Comparison of ENCODE assay signal across 28 cellular contexts in genomic region chr18:26553943-26554342, GRCh38.
"Had no signal": no experiment of that assay in that cellular context is flagged by ENCODE, and none has a peak within 500 bp of the region (broad histone marks: within the 10 kb centered on the region; RNA-seq: fewer than 3 reads in every experiment).

No MANE protein-coding gene starts in this region.

- DNase-seq: natural killer cell; occipital lobe; ovary; posterior cingulate gyrus; psoas muscle; right cardiac atrium; right lobe of liver; sigmoid colon; small intestine; stimulated activated CD4-positive, alpha-beta T cell treated with anti-CD3 and anti-CD28 coated beads, Interleukin-15, amount 100 ng/mL, for 24 hours; stimulated activated CD4-positive, alpha-beta T cell treated with anti-CD3 and anti-CD28 coated beads, Interleukin-2, amount 100 ng/mL, for 24 hours; stimulated activated CD4-positive, alpha-beta T cell treated with anti-CD3 and anti-CD28 coated beads, Interleukin-2, amount 100 ng/mL, for 48 hours; stimulated activated CD4-positive, alpha-beta T cell treated with anti-CD3 and anti-CD28 coated beads, Interleukin-4, amount 100 ng/mL, for 24 hours; stimulated activated naive B cell treated with anti-CD40 and anti-IgM and Interleukin-4, amounts not matched to agents 10 μg/mL and 1 μg/mL and 100 μg/mL, for 72 hours; stimulated activated naive CD4-positive, alpha-beta T cell treated with Interleukin-2 at 50 U/mL for 16 hours; stomach; thyroid gland; trophoblast cell; upper lobe of left lung had no signal

- H3K9me3 ChIP-seq: ovary, psoas muscle, right lobe of liver, sigmoid colon, stomach, thoracic aorta, thyroid gland, tibial nerve, upper lobe of left lung, vagina had no signal

- H3K4me3 Mint-ChIP-seq: natural killer cell; nephron; neural progenitor cell; stimulated activated effector memory CD8-positive, alpha-beta T cell treated with anti-CD3 and anti-CD28 coated beads, Interleukin-12 subunit alpha, Interleukin-12 subunit beta, amount 100 ng/mL, for 72 hours; stimulated activated naive B cell treated with anti-CD40 and anti-IgM and Interleukin-4, amounts not matched to agents 10 μg/mL and 1 μg/mL and 100 μg/mL, for 72 hours; stimulated activated naive CD8-positive, alpha-beta T cell treated with anti-CD3 and anti-CD28 coated beads, Interleukin-15, Interleukin-2, amounts not matched to agents 100 ng/mL and 50 ng/mL, for 24 hours had no signal

- H3K36me3 ChIP-seq: neural progenitor cell, ovary, right lobe of liver, sigmoid colon, stomach, thoracic aorta, thyroid gland, tibial nerve, upper lobe of left lung, vagina had no signal

- H3K27ac Mint-ChIP-seq: natural killer cell; nephron; neural progenitor cell; progenitor cell of endocrine pancreas; stimulated activated effector memory CD8-positive, alpha-beta T cell treated with anti-CD3 and anti-CD28 coated beads, Interleukin-12 subunit alpha, Interleukin-12 subunit beta, amount 100 ng/mL, for 72 hours; stimulated activated naive B cell treated with anti-CD40 and anti-IgM and Interleukin-4, amounts not matched to agents 10 μg/mL and 1 μg/mL and 100 μg/mL, for 72 hours; stimulated activated naive CD8-positive, alpha-beta T cell treated with anti-CD3 and anti-CD28 coated beads, Interleukin-15, Interleukin-2, amounts not matched to agents 100 ng/mL and 50 ng/mL, for 24 hours had no signal

- H3K27me3 ChIP-seq: ovary, thyroid gland, vagina had no signal

- ATAC-seq: natural killer cell; psoas muscle; right cardiac atrium; right lobe of liver; stimulated activated effector memory CD8-positive, alpha-beta T cell treated with anti-CD3 and anti-CD28 coated beads, Interleukin-12 subunit alpha, Interleukin-12 subunit beta, amount 100 ng/mL, for 72 hours; stimulated activated naive B cell treated with anti-CD40 and anti-IgM and Interleukin-4, amounts not matched to agents 10 μg/mL and 1 μg/mL and 100 μg/mL, for 72 hours had no signal

- H3K4me2 ChIP-seq: neural progenitor cell had no signal

- H3K36me3 Mint-ChIP-seq: natural killer cell; neural progenitor cell; stimulated activated effector memory CD8-positive, alpha-beta T cell treated with anti-CD3 and anti-CD28 coated beads, Interleukin-12 subunit alpha, Interleukin-12 subunit beta, amount 100 ng/mL, for 72 hours; stimulated activated naive B cell treated with anti-CD40 and anti-IgM and Interleukin-4, amounts not matched to agents 10 μg/mL and 1 μg/mL and 100 μg/mL, for 72 hours had no signal

- H3K4me3 ChIP-seq: neural progenitor cell, ovary, psoas muscle, right lobe of liver, sigmoid colon, stomach, thoracic aorta, thyroid gland, tibial nerve, upper lobe of left lung, vagina had no signal

- H3K9me3 Mint-ChIP-seq: natural killer cell; nephron; neural progenitor cell; stimulated activated effector memory CD8-positive, alpha-beta T cell treated with anti-CD3 and anti-CD28 coated beads, Interleukin-12 subunit alpha, Interleukin-12 subunit beta, amount 100 ng/mL, for 72 hours; stimulated activated naive B cell treated with anti-CD40 and anti-IgM and Interleukin-4, amounts not matched to agents 10 μg/mL and 1 μg/mL and 100 μg/mL, for 72 hours; stimulated activated naive CD8-positive, alpha-beta T cell treated with anti-CD3 and anti-CD28 coated beads, Interleukin-15, Interleukin-2, amounts not matched to agents 100 ng/mL and 50 ng/mL, for 24 hours had no signal

- H2AFZ ChIP-seq: neural progenitor cell, parathyroid adenoma had no signal

- H3K79me2 ChIP-seq: parathyroid adenoma had no signal

- H3K27ac ChIP-seq: neural progenitor cell, ovary, parathyroid adenoma, psoas muscle, right lobe of liver, sigmoid colon, stomach, thoracic aorta, thyroid gland, upper lobe of left lung, vagina had no signal
